In genomic region chr1:24688621-24689195, GRCh38 we compare ENCODE assay signal across 8 cellular contexts. TPM values are rescaled to one million over a fixed set of nuclear protein-coding genes. Genes with fewer than 3 reads are reported as not detected.
DNase-seq lines count a peak whose midpoint lies in the region; ATAC-seq and TF ChIP-seq lines count a peak whose summit lies in the region.

No MANE protein-coding gene starts in this region.

- H3K27me3 ChIP-seq in AG04450 (ENCODE audit: control insufficient read depth, insufficient read depth, low read length), result no peaks in the 10 kb centered on the region
- no peaks in the 10 kb centered on the region for H3K27me3 ChIP-seq in liver (ENCODE audit: control insufficient read depth in 4 of 4, insufficient read depth in 4 of 4, low read length in 3 of 4)

- CTCF ChIA-PET in AG04450 (lab: Charles Lee), result interaction anchor here (0.6 to 9.6 kb wide), 62 partner anchors 8 to 489 kb away, joined by 3 to 223 read pairs (median 4); partner anchors contain the start of gene CLIC4

- TF ChIP-seq RAD21 in liver (IDR thresholded peaks at IDR 0.05), result peak; percentile 99 to 100

- no peak for ATAC-seq in HG03139 (IDR thresholded peaks at IDR 0.05; ENCODE audit: unreplicated experiment)

- no peaks in the 10 kb centered on the region for H3K9me3 ChIP-seq in AG04450 (ENCODE audit: control insufficient read depth, insufficient read depth, low read length)
- no peaks in the 10 kb centered on the region for H3K9me3 ChIP-seq in liver (ENCODE audit: control insufficient read depth in 4 of 4, low read length in 3 of 4)

- no peaks in the 10 kb centered on the region for H3K36me3 ChIP-seq in liver (ENCODE audit: control insufficient read depth in 4 of 4, insufficient read depth in 3 of 4, low read depth in 1 of 4, low read length in 3 of 4)

- peak; percentile 95 for TF ChIP-seq CTCF in AG04450 (IDR thresholded peaks at IDR 0.05; ENCODE audit: low read depth, low read length)
- peak; percentile 89 for TF ChIP-seq CTCF in GM20000 (IDR thresholded peaks at IDR 0.05; ENCODE audit: extremely low read depth, missing control alignments)
- peak; percentile 96 for TF ChIP-seq CTCF in choroid plexus epithelial cell (conservative IDR thresholded peaks at IDR 0.05; ENCODE audit: low read depth, low read length)
- TF ChIP-seq CTCF in liver (IDR thresholded peaks at IDR 0.05; ENCODE audit: low read depth, low read length, missing input control), result peak; percentile 81

- POLR2A ChIA-PET in AG04450 (lab: Yijun Ruan, JAX), result interaction anchor here (0.7 to 2.1 kb wide), 4 partner anchors 16 to 142 kb away, joined by 3 to 27 read pairs (median 5); partner anchors contain the start of gene CLIC4

- H3K27ac ChIP-seq in AG04450 (ENCODE audit: low read depth, low read length) (no peak overlapping the region), liver (ENCODE audit: low read depth in 1 of 2, low read length in 2 of 2) (no peak overlapping the region)

- H3K4me3 ChIP-seq in AG04450 (ENCODE audit: low read depth, low read length) (no peak overlapping the region), choroid plexus epithelial cell (ENCODE audit: low read depth, low read length) (no peak overlapping the region), liver (ENCODE audit: low read depth in 1 of 3, low read length in 3 of 3) (no peak overlapping the region)

- H3K4me1 ChIP-seq in liver (ENCODE audit: control insufficient read depth in 4 of 4, insufficient read depth in 4 of 4, low read length in 3 of 4), result peaks cover 0 to 10% (median 6%) of the 10 kb centered on the region in 4 donors

- no peak overlapping the region for H3K9ac ChIP-seq in liver (ENCODE audit: low read depth in 1 of 2, low read length in 2 of 2)

- DNase-seq in AG04450 (ENCODE audit: low read depth, low spot score) (peak; percentile 38), GM20000 (ENCODE audit: low spot score) (peak; percentile 81), NCI-H345 (lab: John Stamatoyannopoulos, UW) (peak; percentile 69), choroid plexus epithelial cell (ENCODE audit: low read depth) (peak; percentile 74)
- DNase-seq in activated CD4-positive, alpha-beta T cell treated with anti-CD3 and anti-CD28 coated beads for 4 hours, result peak; percentile 51 to 59
- peak in 2 of 3 donors; percentile 25 to 35 for DNase-seq in stimulated activated CD4-positive, alpha-beta T cell treated with anti-CD3 and anti-CD28 coated beads, TNF-alpha, amount 100 ng/mL, for 1 hour (ENCODE audit: low read depth in 3 of 3, low spot score in 1 of 3)

- 34% methylated on average over 13 of the region's 13 CpGs for WGBS in liver

TF ChIP-seq in liver, 16 proteins besides CTCF, POLR2A, EP300 and RAD21:
- TF ChIP-seq HNF4G (IDR thresholded peaks at IDR 0.05), result no peak
- no peak for TF ChIP-seq FOXA1 (IDR thresholded peaks at IDR 0.05)
- peak; percentile 72 for TF ChIP-seq NR2F2 (IDR thresholded peaks at IDR 0.05)
- TF ChIP-seq YY1 (IDR thresholded peaks at IDR 0.05), result no peak

RNA-seq across cellular contexts. Expression of gene SRRM1, which starts 45.6 kb away (rescaled TPM):
- polyA plus RNA-seq in AG04450 (2011; rRNA removed) (61.2 and 63.3 TPM in 2 replicates), liver (10 to 100 TPM; 18.4 to 66.0 TPM)
- polyA minus RNA-seq in AG04450 (2011; rRNA and poly(A)+ RNA removed), result 57.1 and 60.0 TPM in 2 replicates
- total RNA-seq in liver, result 10 to 100 TPM; 20.3 to 42.8 TPM

RNA-seq across cellular contexts. Expression of gene CLIC4, which starts 56.5 kb away (rescaled TPM):
- polyA plus RNA-seq in AG04450 (2011; rRNA removed) (412 and 561 TPM in 2 replicates), liver (10 to 100 TPM; 15.0 to 20.6 TPM)
- polyA minus RNA-seq in AG04450 (2011; rRNA and poly(A)+ RNA removed), result 139 and 248 TPM in 2 replicates
- total RNA-seq in liver, result 10 to 100 TPM; 36.1 to 40.7 TPM

Comparison
In these comparisons a context has a peak if more than half of its experiments do, and no peak if none do; other contexts are left out.
1. DNase-seq: peak in every context shown above with its lines; median percentile 81 in GM20000; 74 in choroid plexus epithelial cell; 69 in NCI-H345; 55 in activated CD4-positive, alpha-beta T cell treated with anti-CD3 and anti-CD28 coated beads for 4 hours; 38 in AG04450; 30 in stimulated activated CD4-positive, alpha-beta T cell treated with anti-CD3 and anti-CD28 coated beads, TNF-alpha, amount 100 ng/mL, for 1 hour.
2. RNA of gene CLIC4, which starts 56.5 kb away (polyA plus RNA-seq): 412 to 561 TPM in AG04450; 15.0 to 20.6 TPM in liver; every median in the first group is over 10 times any median in the second.
3. Peak in every context shown above with its lines, with median percentiles within 50 percentile points of each other: CTCF ChIP-seq.